13 cellular contexts compared by ENCODE assay signal in genomic region chr10:36581237-36581636, GRCh38.
"Had no signal": no experiment of that assay in that cellular context is flagged by ENCODE, and none has a peak within 500 bp of the region (broad histone marks: within the 10 kb centered on the region; RNA-seq: fewer than 3 reads in every experiment).

No MANE protein-coding gene starts in this region.

- H3K4me3 ChIP-seq: colonic mucosa, coronary artery, dorsolateral prefrontal cortex, esophagus muscularis mucosa, esophagus squamous epithelium, gastrocnemius medialis, gastroesophageal sphincter, heart left ventricle, heart right ventricle had no signal

- H3K27ac ChIP-seq: colonic mucosa, coronary artery, dorsolateral prefrontal cortex, epithelial cell of prostate, esophagus muscularis mucosa, esophagus squamous epithelium, foreskin keratinocyte, gastrocnemius medialis, gastroesophageal sphincter, heart left ventricle, heart right ventricle had no signal

- H3K9me3 ChIP-seq: colonic mucosa, esophagus muscularis mucosa, esophagus squamous epithelium, gastrocnemius medialis, gastroesophageal sphincter, heart left ventricle, heart right ventricle had no signal

- H3K4me1 ChIP-seq: colonic mucosa, esophagus muscularis mucosa, esophagus squamous epithelium, gastrocnemius medialis, gastroesophageal sphincter, heart right ventricle had no signal

- H3K36me3 ChIP-seq: colonic mucosa, esophagus muscularis mucosa, esophagus squamous epithelium, gastrocnemius medialis, gastroesophageal sphincter, heart left ventricle, heart right ventricle had no signal

- ATAC-seq: effector memory CD8-positive, alpha-beta T cell; esophagus mucosa; foreskin keratinocyte; gastrocnemius medialis; gastroesophageal sphincter; heart left ventricle; heart right ventricle had no signal
